ENCODE assay signal across 12 cellular contexts in genomic region chr1:193542668-193543067, GRCh38.
DNase-seq lines count a peak whose midpoint lies in the region; ATAC-seq and TF ChIP-seq lines count a peak whose summit lies in the region.
"Had no signal": no experiment of that assay in that cellular context is flagged by ENCODE, and none has a peak within 500 bp of the region (broad histone marks: within the 10 kb centered on the region; RNA-seq: fewer than 3 reads in every experiment).

No MANE protein-coding gene starts in this region.

- H3K4me3 Mint-ChIP-seq in T-helper 2 cell treated with Interferon-gamma antibody and Interleukin-4, amounts not matched to agents 5 μg/mL and 100 μg/mL, for 36 hours: no peak overlapping the region
- H3K4me3 Mint-ChIP-seq in T-cell (no peak overlapping the region), progenitor cell of endocrine pancreas (ENCODE audit: low read depth) (no peak overlapping the region)

- peak overlapping the region; percentile 4 for H3K27ac Mint-ChIP-seq in T-helper 2 cell treated with Interferon-gamma antibody and Interleukin-4, amounts not matched to agents 5 μg/mL and 100 μg/mL, for 36 hours
- peak overlapping the region; percentile 87 to 97 for H3K27ac Mint-ChIP-seq in T-cell
- H3K27ac Mint-ChIP-seq in progenitor cell of endocrine pancreas: no peak overlapping the region

- H3K9me3 Mint-ChIP-seq in T-helper 2 cell treated with Interferon-gamma antibody and Interleukin-4, amounts not matched to agents 5 μg/mL and 100 μg/mL, for 36 hours: peaks cover 7% of the 10 kb centered on the region
- H3K9me3 Mint-ChIP-seq in T-cell: peaks cover 0 to 3% (median 0%) of the 10 kb centered on the region in 3 donors
- H3K9me3 Mint-ChIP-seq in progenitor cell of endocrine pancreas (ENCODE audit: low read depth): peaks cover 4% of the 10 kb centered on the region

- TF ChIP-seq CTCF in progenitor cell of endocrine pancreas (IDR thresholded peaks at IDR 0.05; ENCODE audit: unreplicated experiment) (no peak), GM10248 (IDR thresholded peaks at IDR 0.05; ENCODE audit: control extremely low read depth, extremely low read depth, low read depth, missing control alignments) (no peak)

- peaks cover 13% of the 10 kb centered on the region for H3K36me3 Mint-ChIP-seq in T-helper 2 cell treated with Interferon-gamma antibody and Interleukin-4, amounts not matched to agents 5 μg/mL and 100 μg/mL, for 36 hours (ENCODE audit: low read depth)
- peaks cover 5% of the 10 kb centered on the region for H3K36me3 Mint-ChIP-seq in T-cell
- H3K36me3 Mint-ChIP-seq in progenitor cell of endocrine pancreas (ENCODE audit: insufficient read depth): no peaks in the 10 kb centered on the region

- CTCF ChIA-PET in T-cell (lab: Charles Lee): no interaction called here
- CTCF ChIA-PET in GM10248 (lab: Yijun Ruan, JAX): no interaction called here

- DNase-seq in T-helper 2 cell treated with Interferon-gamma antibody and Interleukin-4, amounts not matched to agents 5 μg/mL and 100 μg/mL, for 36 hours (ENCODE audit: low spot score): no peak
- DNase-seq in T-helper 2 cell: no peak
- peak; percentile 14 for DNase-seq in ELF-1 (ENCODE audit: low read depth, low spot score)
- DNase-seq in T-cell: no peak
- DNase-seq in iPS-NIHi11 (ENCODE audit: low spot score): peak; percentile 8
- DNase-seq in progenitor cell of endocrine pancreas (ENCODE audit: low spot score, unreplicated experiment): no peak
- no peak for DNase-seq in mesenteric fat pad (ENCODE audit: low spot score)
- DNase-seq in GM10248 (ENCODE audit: extremely low spot score): no peak
- DNase-seq: activated CD8-positive, alpha-beta memory T cell treated with anti-CD3 and anti-CD28 coated beads, Interleukin-2, amount 50 U/mL, for 4 hours; anterior cingulate cortex; stimulated activated CD4-positive, alpha-beta T cell treated with anti-CD3 and anti-CD28 coated beads, Interleukin-15, amount 100 ng/mL, for 24 hours; transverse colon had no signal

- POLR2A ChIA-PET in T-cell (lab: Charles Lee) (no interaction called here), GM10248 (lab: Yijun Ruan, JAX) (no interaction called here)

- peaks cover 42% of the 10 kb centered on the region for H3K4me1 Mint-ChIP-seq in T-helper 2 cell treated with Interferon-gamma antibody and Interleukin-4, amounts not matched to agents 5 μg/mL and 100 μg/mL, for 36 hours (ENCODE audit: low read depth)
- H3K4me1 Mint-ChIP-seq in T-cell (peaks cover 38 to 66% (median 53%) of the 10 kb centered on the region in 3 donors), progenitor cell of endocrine pancreas (ENCODE audit: low read depth) (peaks cover 20% of the 10 kb centered on the region)

- no peaks in the 10 kb centered on the region for H3K27me3 Mint-ChIP-seq in T-helper 2 cell treated with Interferon-gamma antibody and Interleukin-4, amounts not matched to agents 5 μg/mL and 100 μg/mL, for 36 hours (ENCODE audit: low read depth)
- H3K27me3 Mint-ChIP-seq in T-cell: no peaks in the 10 kb centered on the region
- no peaks in the 10 kb centered on the region for H3K27me3 Mint-ChIP-seq in progenitor cell of endocrine pancreas

- no peak for ATAC-seq in T-cell (replicated peaks in 1 of 4)

Comparison
In these comparisons a context has a peak if more than half of its experiments do, and no peak if none do; other contexts are left out.
1. DNase-seq: peak in ELF-1 (single experiment) and iPS-NIHi11 (single experiment); none in T-helper 2 cell treated with Interferon-gamma antibody and Interleukin-4, amounts not matched to agents 5 μg/mL and 100 μg/mL, for 36 hours (single experiment), T-helper 2 cell (0 of 5), T-cell (0 of 34), progenitor cell of endocrine pancreas (single experiment), mesenteric fat pad (single experiment) and GM10248 (single experiment).